8 cellular contexts compared by ENCODE assay signal in genomic region chr3:73502609-73503560, GRCh38.
DNase-seq lines count a peak whose midpoint lies in the region; ATAC-seq and TF ChIP-seq lines count a peak whose summit lies in the region.

No MANE protein-coding gene starts in this region.

- H3K4me3 ChIP-seq in AG09309 (ENCODE audit: control insufficient read depth, low read depth, low read length): no peak overlapping the region
- peak overlapping the region; percentile 49 for H3K4me3 ChIP-seq in WI38 (ENCODE audit: low read depth, low read length)
- H3K4me3 ChIP-seq in right lobe of liver: no peak overlapping the region

- no peaks in the 10 kb centered on the region for H3K36me3 ChIP-seq in right lobe of liver

- H3K27ac ChIP-seq in right lobe of liver: no peak overlapping the region

- ATAC-seq in GM18508 (IDR thresholded peaks at IDR 0.05; ENCODE audit: insufficient read depth, unreplicated experiment) (peak; percentile 45), HG02943 (IDR thresholded peaks at IDR 0.05; ENCODE audit: low read depth, unreplicated experiment) (peak; percentile 55), right lobe of liver (peak; percentile 92 to 96 (median 94))

- TF ChIP-seq CTCF in AG09309 (IDR thresholded peaks at IDR 0.05; ENCODE audit: control insufficient read depth, insufficient read depth, low read depth, low read length, missing control alignments) (peak; percentile 83), WI38 (IDR thresholded peaks at IDR 0.05; ENCODE audit: low read depth, low read length) (peak; percentile 68), right lobe of liver (IDR thresholded peaks at IDR 0.05) (peak; percentile 79 to 87 (median 84))

- H3K9me3 ChIP-seq in right lobe of liver: no peaks in the 10 kb centered on the region

- peak; percentile 80 for DNase-seq in AG09309 (ENCODE audit: low read depth)
- DNase-seq in NCI-H2107 (lab: John Stamatoyannopoulos, UW): peak; percentile 16
- peak; percentile 92 for DNase-seq in dedifferentiated amniotic fluid mesenchymal stem cell (ENCODE audit: extremely low spot score)
- peak in 2 of 3 donors; percentile 52 to 63 for DNase-seq in right lobe of liver
- peak; percentile 11 to 48 (median 19) for DNase-seq in stimulated activated CD4-positive, alpha-beta T cell treated with anti-CD3 and anti-CD28 coated beads, TNF-alpha, amount 100 ng/mL, for 24 hours (ENCODE audit: low read depth in 3 of 3)

- 27% methylated on average over 6 of the region's 6 CpGs for WGBS in right lobe of liver (ENCODE audit: insufficient coverage, low coverage, low lambda C conversion rate, missing lambda C conversion rate)

- no peaks in the 10 kb centered on the region for H3K27me3 ChIP-seq in right lobe of liver

- intact Hi-C loops in right lobe of liver (cut with DNase I): loop anchor here in 1 of 2 donors (5.0 kb wide), 1 partner anchor 401 kb away; no protein-coding TSS in a partner anchor

- H3K4me1 ChIP-seq in right lobe of liver: no peaks in the 10 kb centered on the region

- TF ChIP-seq POLR2A in right lobe of liver (IDR thresholded peaks at IDR 0.05): no peak

Comparison
In these comparisons a context has a peak if more than half of its experiments do, and no peak if none do; other contexts are left out.
1. DNase-seq: peak in every context shown above with its lines; median percentile 92 in dedifferentiated amniotic fluid mesenchymal stem cell; 80 in AG09309; 58 in right lobe of liver; 19 in stimulated activated CD4-positive, alpha-beta T cell treated with anti-CD3 and anti-CD28 coated beads, TNF-alpha, amount 100 ng/mL, for 24 hours; 16 in NCI-H2107.